Comparison of ENCODE assay signal across 8 cellular contexts in genomic region chr3:141231101-141231922, GRCh38.
DNase-seq lines count a peak whose midpoint lies in the region; TF ChIP-seq lines count a peak whose summit lies in the region.

Gene PXYLP1, plus strand, starts transcription at chr3:141231825. Its CDS starts 28,351 bp downstream, at chr3:141260176.

- DNase-seq in D341Med (ENCODE audit: low spot score) (peak; percentile 97), GM20000 (ENCODE audit: low spot score) (peak; percentile 98), HS-5 (ENCODE audit: low read depth) (peak; percentile 42), NT2/D1 (ENCODE audit: low read depth, low spot score) (peak; percentile 78), activated T-cell treated with anti-CD3 and anti-CD28 coated beads for 1 hour (ENCODE audit: low read depth) (peak; percentile 85), epithelial cell of prostate (ENCODE audit: low read depth, low spot score) (peak; percentile 18)
- DNase-seq in stimulated activated CD8-positive, alpha-beta memory T cell treated with anti-CD3 and anti-CD28 coated beads, Interleukin-7, amount 100 ng/mL, for 1 hour (ENCODE audit: low read depth in 2 of 2): peak; percentile 76 to 78

- peaks cover 6% of the 10 kb centered on the region for H3K36me3 ChIP-seq in NT2/D1 (ENCODE audit: insufficient read depth, insufficient read length, low read length)
- no peaks in the 10 kb centered on the region for H3K36me3 ChIP-seq in mucosa of stomach (ENCODE audit: control insufficient read depth, insufficient read depth, low read length)

- H3K4me1 ChIP-seq in NT2/D1 (ENCODE audit: insufficient read depth, insufficient read length) (peaks cover 10% of the 10 kb centered on the region), mucosa of stomach (ENCODE audit: control insufficient read depth, insufficient read depth, low read length) (peaks cover 15% of the 10 kb centered on the region)

- peak; percentile 84 for TF ChIP-seq CTCF in GM20000 (IDR thresholded peaks at IDR 0.05; ENCODE audit: extremely low read depth, missing control alignments)

- no peak within 1 kb of the TSS for H3K27ac ChIP-seq in epithelial cell of prostate

- H3K4me3 ChIP-seq in NT2/D1 (ENCODE audit: insufficient read length, low read depth) (peak within 1 kb of the TSS; percentile 88), mucosa of stomach (ENCODE audit: low read length) (peak within 1 kb of the TSS; percentile 38)

- H3K27me3 ChIP-seq in NT2/D1 (ENCODE audit: insufficient read depth, insufficient read length) (peaks cover 31% of the 10 kb centered on the region), mucosa of stomach (ENCODE audit: control insufficient read depth, insufficient read depth, low read length) (no peaks in the 10 kb centered on the region)

- peak within 1 kb of the TSS; percentile 90 for H3K9ac ChIP-seq in NT2/D1 (ENCODE audit: insufficient read length, low read depth)
- H3K9ac ChIP-seq in mucosa of stomach (ENCODE audit: low read length): peak within 1 kb of the TSS; percentile 71

- H3K9me3 ChIP-seq in NT2/D1 (ENCODE audit: insufficient read depth, low read length) (no peaks in the 10 kb centered on the region), mucosa of stomach (ENCODE audit: control insufficient read depth, low read length) (no peaks in the 10 kb centered on the region)

Comparison
In these comparisons a context has a peak if more than half of its experiments do, and no peak if none do; other contexts are left out.
1. DNase-seq: peak in every context shown above with its lines; median percentile 98 in GM20000; 97 in D341Med; 85 in activated T-cell treated with anti-CD3 and anti-CD28 coated beads for 1 hour; 78 in NT2/D1; 77 in stimulated activated CD8-positive, alpha-beta memory T cell treated with anti-CD3 and anti-CD28 coated beads, Interleukin-7, amount 100 ng/mL, for 1 hour; 42 in HS-5; 18 in epithelial cell of prostate.